Comparison of ENCODE assay signal across 1 cellular context in the genomic region with DNA sequence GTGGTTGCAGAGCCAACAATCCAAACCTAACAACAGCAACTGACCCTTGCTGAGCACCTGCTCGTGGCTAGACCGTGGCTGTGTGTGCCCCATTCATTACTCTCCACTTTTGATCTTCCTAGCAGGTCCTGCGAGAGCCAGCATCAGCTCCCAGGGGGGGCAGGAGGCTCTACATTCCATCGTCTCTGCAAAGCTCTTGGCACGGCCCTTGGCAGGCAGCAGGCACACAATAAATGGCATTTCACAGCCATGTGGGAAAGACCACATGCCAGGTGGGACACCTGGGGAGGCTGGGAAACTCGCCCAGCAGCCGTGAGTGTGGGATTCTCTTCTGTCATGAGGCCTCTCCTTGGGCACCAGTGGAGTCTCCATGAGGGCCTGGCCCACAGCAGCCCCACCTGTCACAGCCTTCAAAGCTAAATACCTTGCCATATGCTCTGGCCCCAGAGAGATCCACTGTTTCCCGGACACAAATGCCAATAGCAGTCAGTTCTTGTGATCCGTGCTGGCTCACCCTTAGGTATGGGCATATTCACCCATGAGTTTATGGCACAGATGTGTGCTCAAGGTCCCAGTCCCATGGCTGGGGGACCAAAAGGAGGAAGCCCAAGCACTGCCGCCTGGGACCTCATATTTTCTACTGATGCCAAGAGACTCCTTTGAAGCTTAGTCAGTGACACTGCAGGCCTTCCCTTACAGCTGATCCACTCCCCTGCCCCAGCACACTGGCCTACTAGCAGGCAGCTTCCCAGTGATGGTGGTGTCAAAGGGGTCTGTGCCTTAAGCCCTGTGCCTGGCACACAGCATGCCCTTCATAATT.
TF ChIP-seq lines count a peak whose summit lies in the region.

No MANE protein-coding gene starts in this region.

TF ChIP-seq in H1, 55 proteins besides CTCF, POLR2A, EP300 and RAD21:
- no peak for TF ChIP-seq CBX8 (IDR thresholded peaks at IDR 0.05; ENCODE audit: borderline replicate concordance, low read depth, low read length)
- no peak for TF ChIP-seq SRF (IDR thresholded peaks at IDR 0.05; ENCODE audit: low read depth, low read length)
- TF ChIP-seq, protein P1, sequence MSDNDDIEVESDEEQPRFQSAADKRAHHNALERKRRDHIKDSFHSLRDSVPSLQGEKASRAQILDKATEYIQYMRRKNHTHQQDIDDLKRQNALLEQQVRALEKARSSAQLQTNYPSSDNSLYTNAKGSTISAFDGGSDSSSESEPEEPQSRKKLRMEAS (IDR thresholded peaks at IDR 0.05), result 0 out of 2 replicates have a peak, but pooled peaks have one; percentile 22
- TF ChIP-seq, protein P2, sequence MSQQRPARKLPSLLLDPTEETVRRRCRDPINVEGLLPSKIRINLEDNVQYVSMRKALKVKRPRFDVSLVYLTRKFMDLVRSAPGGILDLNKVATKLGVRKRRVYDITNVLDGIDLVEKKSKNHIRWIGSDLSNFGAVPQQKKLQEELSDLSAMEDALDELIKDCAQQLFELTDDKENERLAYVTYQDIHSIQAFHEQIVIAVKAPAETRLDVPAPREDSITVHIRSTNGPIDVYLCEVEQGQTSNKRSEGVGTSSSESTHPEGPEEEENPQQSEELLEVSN (IDR thresholded peaks at IDR 0.05), result no peak
- peak; percentile 5; the same call in 1 of the 2 replicates for TF ChIP-seq TEAD4 (IDR thresholded peaks at IDR 0.05; ENCODE audit: low read depth, low read length)
- no peak for TF ChIP-seq POU5F1 (IDR thresholded peaks at IDR 0.05; ENCODE audit: low read depth, low read length)
- TF ChIP-seq YY1 (IDR thresholded peaks at IDR 0.05; ENCODE audit: low read depth, low read length), result no peak
